11 cellular contexts compared by ENCODE assay signal in the genomic region with DNA sequence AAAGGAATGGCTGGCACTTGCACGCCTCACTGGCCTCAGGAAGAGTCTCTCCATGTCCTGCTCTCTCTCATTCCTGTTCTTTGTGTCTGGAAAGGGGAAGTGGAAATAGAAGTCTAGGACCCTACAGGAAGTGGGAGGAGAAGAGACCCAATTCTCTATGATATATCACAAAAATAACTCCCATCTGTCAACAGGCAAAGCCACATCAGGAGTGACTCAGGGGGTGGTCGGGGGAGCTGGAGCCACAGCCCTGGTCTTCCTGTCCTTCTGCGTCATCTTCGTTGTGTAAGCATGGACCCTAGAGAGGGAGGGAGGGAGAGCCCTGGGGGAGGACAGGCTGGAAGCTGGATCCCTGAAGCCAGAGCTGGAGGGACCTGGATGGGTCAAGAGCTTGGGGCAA. TPM values are rescaled to one million over a fixed set of nuclear protein-coding genes. Genes with fewer than 3 reads are reported as not detected.
DNase-seq lines count a peak whose midpoint lies in the region; ATAC-seq and TF ChIP-seq lines count a peak whose summit lies in the region.
"Had no signal": no experiment of that assay in that cellular context is flagged by ENCODE, and none has a peak within 500 bp of the region (broad histone marks: within the 10 kb centered on the region; RNA-seq: fewer than 3 reads in every experiment).

No MANE protein-coding gene starts in this region.

- H3K27me3 Mint-ChIP-seq in endothelial cell (ENCODE audit: unreplicated experiment): peaks cover 7% of the 10 kb centered on the region

- no peaks in the 10 kb centered on the region for H3K36me3 Mint-ChIP-seq in endothelial cell (ENCODE audit: low read depth, unreplicated experiment)
- H3K36me3 Mint-ChIP-seq: brain had no signal

- peak overlapping the region; percentile 82 for H3K27ac Mint-ChIP-seq in endothelial cell (ENCODE audit: unreplicated experiment)
- H3K27ac Mint-ChIP-seq: brain had no signal

- ATAC-seq in HG02852 (IDR thresholded peaks at IDR 0.05; ENCODE audit: unreplicated experiment) (no peak), HG03108 (IDR thresholded peaks at IDR 0.05; ENCODE audit: unreplicated experiment) (no peak)
- ATAC-seq: foreskin keratinocyte had no signal

- no peak overlapping the region for H3K4me3 Mint-ChIP-seq in endothelial cell (ENCODE audit: unreplicated experiment)
- H3K4me3 Mint-ChIP-seq: brain had no signal

- no peak for TF ChIP-seq CTCF in endothelial cell (IDR thresholded peaks at IDR 0.05; ENCODE audit: unreplicated experiment)

- H3K4me1 Mint-ChIP-seq in endothelial cell (ENCODE audit: unreplicated experiment): peaks cover 56% of the 10 kb centered on the region
- H3K4me1 Mint-ChIP-seq: brain had no signal

- DNase-seq in ELR (ENCODE audit: low read depth): peak; percentile 61
- DNase-seq in OCI-M2 (lab: John Stamatoyannopoulos, UW; ENCODE audit: unreplicated experiment): peak; percentile 66
- no peak for DNase-seq in endothelial cell (ENCODE audit: low spot score)
- peak; percentile 53 for DNase-seq in pons (ENCODE audit: low spot score)
- DNase-seq in retina: no peak
- no peak for DNase-seq in GOT3 (lab: John Stamatoyannopoulos, UW)
- DNase-seq: foreskin keratinocyte, NCI-H2171 had no signal

- no peaks in the 10 kb centered on the region for H3K9me3 Mint-ChIP-seq in endothelial cell (ENCODE audit: unreplicated experiment)
- H3K9me3 Mint-ChIP-seq: brain had no signal

RNA-seq across cellular contexts. Expression of gene SIGLEC9, which starts 3.0 kb away (rescaled TPM):
- total RNA-seq in endothelial cell (ENCODE audit: unreplicated experiment): 0.82 TPM
- total RNA-seq: foreskin keratinocyte had no signal

RNA-seq across cellular contexts. Expression of gene SIGLEC7, which starts 14.3 kb away (rescaled TPM):
- total RNA-seq in endothelial cell (ENCODE audit: unreplicated experiment): not detected
- total RNA-seq: foreskin keratinocyte had no signal

RNA-seq across cellular contexts. Expression of gene CTU1, which starts 19.5 kb away (rescaled TPM):
- 5.4 TPM for total RNA-seq in endothelial cell (ENCODE audit: unreplicated experiment)

RNA-seq across cellular contexts. Expression of gene KLK14, which starts 45.1 kb away (rescaled TPM):
- not detected for total RNA-seq in endothelial cell (ENCODE audit: unreplicated experiment)
- total RNA-seq: foreskin keratinocyte had no signal

Comparison
In these comparisons a context has a peak if more than half of its experiments do, and no peak if none do; other contexts are left out.
1. DNase-seq: peak in ELR (single experiment), OCI-M2 (single experiment) and pons (single experiment); none in endothelial cell (single experiment), retina (single experiment) and GOT3 (single experiment).